Comparison of ENCODE assay signal across 9 cellular contexts in the genomic region with DNA sequence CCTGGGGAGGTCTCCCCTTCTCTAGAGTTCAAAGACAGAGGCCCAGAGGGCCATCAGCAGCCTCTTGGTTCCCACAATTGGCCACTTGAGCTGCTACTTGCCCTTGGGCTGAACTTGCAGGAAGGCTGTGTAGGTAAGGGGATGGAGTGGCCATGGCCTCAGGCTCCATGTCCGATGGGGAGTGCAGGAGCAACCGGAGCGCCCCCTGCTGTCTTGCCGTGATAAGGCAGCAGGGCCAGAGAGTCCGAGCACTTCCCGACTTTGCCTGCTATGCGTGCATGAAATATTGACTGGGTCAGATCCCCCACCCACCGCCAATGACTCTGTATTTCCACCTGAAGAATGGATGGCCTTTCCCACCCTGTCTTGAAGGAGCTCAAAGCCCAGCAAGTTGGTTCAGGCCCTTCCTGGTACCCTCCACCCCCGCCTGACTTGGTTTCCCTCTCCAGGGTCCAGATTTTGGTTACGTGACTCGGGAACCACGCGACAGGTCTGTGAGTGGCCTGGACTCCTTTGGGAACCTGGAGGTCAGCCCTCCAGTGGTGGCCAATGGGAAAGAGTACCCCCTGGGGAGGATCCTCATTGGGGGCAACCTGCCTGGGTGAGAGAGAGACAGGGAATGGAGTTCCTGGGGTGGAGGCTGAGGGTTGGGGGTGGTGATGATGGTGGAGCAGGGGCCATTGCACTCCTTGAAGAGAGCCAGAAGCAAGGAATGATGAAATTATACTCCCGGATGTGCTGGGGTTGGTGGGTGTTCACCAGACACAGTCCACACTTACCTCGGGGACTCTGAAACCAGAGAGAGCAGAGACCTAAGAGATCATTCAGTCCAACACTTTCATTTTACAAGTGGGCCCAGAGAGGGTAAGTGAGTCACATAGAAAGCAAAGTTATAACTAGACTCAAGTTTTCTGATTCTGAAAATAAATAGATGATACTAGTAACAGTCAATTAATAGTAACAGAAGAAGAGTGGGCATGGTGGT. TPM values are rescaled to one million over a fixed set of nuclear protein-coding genes. Genes with fewer than 3 reads are reported as not detected.
DNase-seq lines count a peak whose midpoint lies in the region; ATAC-seq, FAIRE-seq and TF ChIP-seq lines count a peak whose summit lies in the region.
"Had no signal": no experiment of that assay in that cellular context is flagged by ENCODE, and none has a peak within 500 bp of the region (broad histone marks: within the 10 kb centered on the region; RNA-seq: fewer than 3 reads in every experiment).

No MANE protein-coding gene starts in this region.

- no peak for FAIRE-seq in astrocyte (lab: Jason Lieb, UNC)

- no peaks in the 10 kb centered on the region for H3K27me3 ChIP-seq in astrocyte (ENCODE audit: insufficient read depth, low read length)
- H3K27me3 ChIP-seq in upper lobe of right lung, result peaks cover 11% of the 10 kb centered on the region

- no peak overlapping the region for H3K27ac ChIP-seq in astrocyte (ENCODE audit: low read depth, low read length)
- no peak overlapping the region for H3K27ac ChIP-seq in upper lobe of right lung

- no peaks in the 10 kb centered on the region for H4K20me1 ChIP-seq in astrocyte (ENCODE audit: insufficient read depth, low read length)

- no peaks in the 10 kb centered on the region for H3K9me3 ChIP-seq in astrocyte (ENCODE audit: insufficient read depth, low read depth, low read length)
- no peaks in the 10 kb centered on the region for H3K9me3 ChIP-seq in upper lobe of right lung

- intact Hi-C loops in Calu3 (cut with micrococcal nuclease; ENCODE audit: unreplicated experiment), result no loop called here
- intact Hi-C loops in upper lobe of right lung (cut with DNase I), result no loop called here

- H3K36me3 ChIP-seq in astrocyte (ENCODE audit: insufficient read depth, low read length) (no peaks in the 10 kb centered on the region), upper lobe of right lung (no peaks in the 10 kb centered on the region)

- H3K4me3 ChIP-seq in astrocyte (ENCODE audit: insufficient read depth, low read depth, low read length), result no peak overlapping the region
- H3K4me3 ChIP-seq in upper lobe of right lung, result no peak overlapping the region

- no peak overlapping the region for H3K9ac ChIP-seq in astrocyte (ENCODE audit: low read length)

- no peaks in the 10 kb centered on the region for H3K79me2 ChIP-seq in astrocyte (ENCODE audit: insufficient read depth, low read length)

- H3K4me1 Mint-ChIP-seq in Calu3 (ENCODE audit: low read depth, unreplicated experiment), result no peaks in the 10 kb centered on the region
- H3K4me1 Mint-ChIP-seq in astrocyte (ENCODE audit: low read depth, unreplicated experiment), result no peaks in the 10 kb centered on the region
- H3K4me1 Mint-ChIP-seq: naive B cell had no signal

- DNase-seq in Calu3, result peak; percentile 76
- DNase-seq in NCI-H460 (ENCODE audit: extremely low read depth, low read depth), result peak; percentile 19
- no peak for DNase-seq in astrocyte (ENCODE audit: low read depth)
- peak; percentile 4 for DNase-seq in kidney glomerular epithelial cell (lab: John Stamatoyannopoulos, UW)
- DNase-seq in upper lobe of right lung, result peak; percentile 82
- DNase-seq: naive B cell had no signal

- BruUV-seq in Calu3 (replicated peaks; lab: Mats Ljungman, UMichigan), result no TSS peak

- peaks cover 4% of the 10 kb centered on the region for H3K4me1 ChIP-seq in astrocyte (ENCODE audit: insufficient read depth, low read length)
- H3K4me1 ChIP-seq in upper lobe of right lung, result no peaks in the 10 kb centered on the region

- H3K27ac Mint-ChIP-seq in Calu3 (ENCODE audit: unreplicated experiment) (no peak overlapping the region), astrocyte (ENCODE audit: unreplicated experiment) (no peak overlapping the region)
- H3K27ac Mint-ChIP-seq: naive B cell had no signal

- H3K27me3 Mint-ChIP-seq in Calu3 (ENCODE audit: unreplicated experiment) (no peaks in the 10 kb centered on the region), astrocyte (ENCODE audit: low read depth, unreplicated experiment) (peaks cover 19% of the 10 kb centered on the region)

- H2AFZ ChIP-seq in astrocyte (ENCODE audit: low read depth, low read length), result no peak overlapping the region

- TF ChIP-seq CTCF in Calu3 (IDR thresholded peaks at IDR 0.05; ENCODE audit: unreplicated experiment), result peak; percentile 74
- peak; percentile 48 for TF ChIP-seq CTCF in astrocyte (IDR thresholded peaks at IDR 0.05; ENCODE audit: insufficient read depth, low read depth, low read length)
- peak; percentile 55 for TF ChIP-seq CTCF in upper lobe of right lung (IDR thresholded peaks at IDR 0.05)

- CTCF ChIA-PET in Calu3 (lab: Charles Lee), result interaction anchor here (0.7 to 1.1 kb wide), 2 partner anchors 17 to 24 kb away, joined by 3 read pairs; no protein-coding TSS in a partner anchor

- H3K9me3 Mint-ChIP-seq in Calu3 (ENCODE audit: low read depth, unreplicated experiment) (no peaks in the 10 kb centered on the region), astrocyte (ENCODE audit: unreplicated experiment) (no peaks in the 10 kb centered on the region)
- H3K9me3 Mint-ChIP-seq: naive B cell had no signal

- H3K4me3 Mint-ChIP-seq in Calu3 (ENCODE audit: low read depth, unreplicated experiment) (no peak overlapping the region), astrocyte (ENCODE audit: unreplicated experiment) (no peak overlapping the region)
- H3K4me3 Mint-ChIP-seq: naive B cell had no signal

- peak; percentile 72 for ATAC-seq in GM21381 (IDR thresholded peaks at IDR 0.05; ENCODE audit: unreplicated experiment)
- ATAC-seq in upper lobe of right lung, result peak; percentile 83
- ATAC-seq in HG03159 (IDR thresholded peaks at IDR 0.05; ENCODE audit: unreplicated experiment), result no peak
- ATAC-seq in HG03565 (IDR thresholded peaks at IDR 0.05; ENCODE audit: unreplicated experiment), result no peak

- no peak overlapping the region for H3K4me2 ChIP-seq in astrocyte (ENCODE audit: low read length)

- H3K36me3 Mint-ChIP-seq in Calu3 (ENCODE audit: insufficient read depth, unreplicated experiment) (no peaks in the 10 kb centered on the region), astrocyte (ENCODE audit: low read depth, unreplicated experiment) (no peaks in the 10 kb centered on the region)
- H3K36me3 Mint-ChIP-seq: naive B cell had no signal

RNA-seq across cellular contexts. Expression of gene PADI3, which starts 25.6 kb away (rescaled TPM):
- total RNA-seq in Calu3 (2022), result 0.21 and 0.22 TPM in 2 replicates
- not detected in 2 replicates for total RNA-seq in NCI-H460 (2014; rRNA removed; shearing (Covaris generic))
- 0.31 TPM in 1 of 2 replicates, not detected in the other for polyA plus RNA-seq in NCI-H460 (2014; cell fraction: nucleus; rRNA removed)
- total RNA-seq in astrocyte, result 0.09 TPM in 1 of 2 replicates, not detected in the other
- total RNA-seq in upper lobe of right lung, result not detected

RNA-seq across cellular contexts. Expression of gene PADI4, which starts 33.5 kb away (rescaled TPM):
- not detected in 2 replicates for total RNA-seq in Calu3 (2022)
- not detected in 2 replicates for total RNA-seq in NCI-H460 (2014; rRNA removed; shearing (Covaris generic))
- polyA plus RNA-seq in NCI-H460 (2014; cell fraction: nucleus; rRNA removed), result not detected in 2 replicates
- not detected in 2 replicates for total RNA-seq in astrocyte
- 2.3 TPM for total RNA-seq in upper lobe of right lung

Comparison
In these comparisons a context has a peak if more than half of its experiments do, and no peak if none do; other contexts are left out.
1. ATAC-seq: peak in GM21381 (single experiment) and upper lobe of right lung (single experiment); none in HG03159 (single experiment) and HG03565 (single experiment).
2. Peak in every context shown above with its lines, with median percentiles within 50 percentile points of each other: CTCF ChIP-seq.